Comparison of ENCODE assay signal across 1 cellular context in genomic region chr17:67082110-67082509, GRCh38.
TF ChIP-seq lines count a peak whose summit lies in the region.

No MANE protein-coding gene starts in this region.

TF ChIP-seq in SK-N-SH treated with all-trans-retinoic acid at 6 μM for 48 hours, 23 proteins besides CTCF, POLR2A, EP300 and RAD21 (continued from another document):
- TF ChIP-seq PATZ1 (CRISPR knock-in tag; IDR thresholded peaks at IDR 0.05; ENCODE audit: borderline replicate concordance): no peak
